In genomic region chr4:38534344-38534743, GRCh38 we compare ENCODE assay signal across 25 cellular contexts.
"Had no signal": no experiment of that assay in that cellular context is flagged by ENCODE, and none has a peak within 500 bp of the region (broad histone marks: within the 10 kb centered on the region; RNA-seq: fewer than 3 reads in every experiment).

No MANE protein-coding gene starts in this region.

- ATAC-seq: left lung; lower lobe of right lung; natural killer cell treated with Interleukin-12 subunit alpha and Interleukin-12 subunit beta and Interleukin-15 and Interleukin-18, amount 100 ng/mL, for 72 hours; sciatic nerve; stimulated activated effector memory CD8-positive, alpha-beta T cell treated with anti-CD3 and anti-CD28 coated beads, Interleukin-12 subunit alpha, Interleukin-12 subunit beta, amount 100 ng/mL, for 72 hours had no signal

- DNase-seq: hypothalamus; immature natural killer cell; kidney; left colon; left lung; lower lobe of right lung; mesendoderm; naive B cell; ovary; spleen; stimulated activated CD4-positive, alpha-beta T cell treated with anti-CD3 and anti-CD28 coated beads, Interleukin-4, amount 100 ng/mL, for 24 hours; stimulated activated naive CD4-positive, alpha-beta T cell; tibial artery; uterus had no signal

- H3K9me3 ChIP-seq: left lung, lower lobe of right lung, ovary, right atrium auricular region, spleen, suprapubic skin, thoracic aorta, tibial artery, uterus had no signal

- H3K27me3 Mint-ChIP-seq: natural killer cell treated with Interleukin-12 subunit alpha and Interleukin-12 subunit beta and Interleukin-15 and Interleukin-18, amount 100 ng/mL, for 72 hours; progenitor cell of endocrine pancreas; stimulated activated naive CD8-positive, alpha-beta T cell treated with anti-CD3 and anti-CD28 coated beads, Interleukin-15, Interleukin-2, amounts not matched to agents 100 ng/mL and 50 ng/mL, for 24 hours; type B pancreatic cell had no signal

- H3K9me3 Mint-ChIP-seq: immature natural killer cell; natural killer cell treated with Interleukin-12 subunit alpha and Interleukin-12 subunit beta and Interleukin-15 and Interleukin-18, amount 100 ng/mL, for 72 hours; stimulated activated effector memory CD8-positive, alpha-beta T cell treated with anti-CD3 and anti-CD28 coated beads, Interleukin-12 subunit alpha, Interleukin-12 subunit beta, amount 100 ng/mL, for 72 hours; type B pancreatic cell had no signal

- H3K4me3 Mint-ChIP-seq: immature natural killer cell; mesothelial cell of epicardium; naive B cell; natural killer cell treated with Interleukin-12 subunit alpha and Interleukin-12 subunit beta and Interleukin-15 and Interleukin-18, amount 100 ng/mL, for 72 hours; stimulated activated effector memory CD8-positive, alpha-beta T cell treated with anti-CD3 and anti-CD28 coated beads, Interleukin-12 subunit alpha, Interleukin-12 subunit beta, amount 100 ng/mL, for 72 hours; stimulated activated naive CD8-positive, alpha-beta T cell treated with anti-CD3 and anti-CD28 coated beads, Interleukin-15, Interleukin-2, amounts not matched to agents 100 ng/mL and 50 ng/mL, for 24 hours; type B pancreatic cell had no signal

- H3K4me1 ChIP-seq: right atrium auricular region, tibial artery, uterus had no signal

- H3K4me3 ChIP-seq: left lung, lower lobe of right lung, ovary, right atrium auricular region, skin epidermis, spleen, suprapubic skin, thoracic aorta, tibial artery, uterus had no signal

- H3K27me3 ChIP-seq: left lung, ovary, right atrium auricular region, spleen, suprapubic skin, tibial artery, uterus had no signal

- FAIRE-seq: kidney had no signal

- H3K36me3 Mint-ChIP-seq: immature natural killer cell; mesothelial cell of epicardium; naive B cell; natural killer cell treated with Interleukin-12 subunit alpha and Interleukin-12 subunit beta and Interleukin-15 and Interleukin-18, amount 100 ng/mL, for 72 hours; stimulated activated effector memory CD8-positive, alpha-beta T cell treated with anti-CD3 and anti-CD28 coated beads, Interleukin-12 subunit alpha, Interleukin-12 subunit beta, amount 100 ng/mL, for 72 hours; type B pancreatic cell had no signal

- H3K36me3 ChIP-seq: left lung, lower lobe of right lung, ovary, right atrium auricular region, spleen, suprapubic skin, thoracic aorta, tibial artery, uterus had no signal

- H3K27ac ChIP-seq: lower lobe of right lung, ovary, right atrium auricular region, skin epidermis, spleen, suprapubic skin, thoracic aorta, tibial artery, uterus had no signal

- H3K27ac Mint-ChIP-seq: immature natural killer cell; mesothelial cell of epicardium; naive B cell; natural killer cell treated with Interleukin-12 subunit alpha and Interleukin-12 subunit beta and Interleukin-15 and Interleukin-18, amount 100 ng/mL, for 72 hours; progenitor cell of endocrine pancreas; stimulated activated effector memory CD8-positive, alpha-beta T cell treated with anti-CD3 and anti-CD28 coated beads, Interleukin-12 subunit alpha, Interleukin-12 subunit beta, amount 100 ng/mL, for 72 hours; stimulated activated naive CD8-positive, alpha-beta T cell treated with anti-CD3 and anti-CD28 coated beads, Interleukin-15, Interleukin-2, amounts not matched to agents 100 ng/mL and 50 ng/mL, for 24 hours; type B pancreatic cell had no signal
